In the genomic region with DNA sequence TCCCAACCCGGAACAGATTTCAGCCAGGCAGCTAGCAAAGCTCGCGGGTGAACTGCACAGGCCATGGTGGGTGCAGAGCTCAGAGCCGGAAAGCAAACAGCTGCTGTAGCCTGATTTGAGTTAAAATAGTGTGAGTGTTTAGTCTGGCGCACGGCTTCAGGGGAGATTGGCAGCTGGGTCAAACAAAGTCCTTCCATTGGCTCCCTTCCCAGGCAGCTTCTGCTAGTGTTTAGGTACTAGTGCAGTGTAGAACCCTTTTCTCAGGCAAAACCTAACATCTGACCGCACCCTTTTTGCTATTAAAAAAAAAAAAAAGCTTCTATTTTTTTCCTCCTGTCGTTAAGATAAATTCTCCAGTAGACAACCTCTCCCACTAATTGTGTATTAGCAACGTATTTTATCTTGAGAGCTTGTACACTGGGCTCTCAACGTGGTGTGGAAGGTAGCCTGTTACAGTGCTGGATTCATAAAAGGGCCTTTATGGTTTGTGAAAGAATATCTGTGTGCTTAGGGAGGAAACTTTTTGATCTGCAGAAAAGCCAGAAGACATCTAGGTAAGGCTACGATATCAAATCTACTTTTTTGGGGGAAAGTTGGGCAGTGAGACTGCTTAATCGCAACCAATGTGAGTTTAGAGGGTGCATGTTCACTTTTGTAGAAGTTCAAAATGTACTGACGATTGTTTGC, we compare ENCODE assay signal across 8 cellular contexts.
DNase-seq lines count a peak whose midpoint lies in the region; ATAC-seq and TF ChIP-seq lines count a peak whose summit lies in the region.

No MANE protein-coding gene starts in this region.

- no peaks in the 10 kb centered on the region for H3K4me1 ChIP-seq in testis

- H3K27ac ChIP-seq in brain microvascular endothelial cell (peak overlapping the region; percentile 19), testis (peak overlapping the region; percentile 76 to 93)

- peak; percentile 96 for DNase-seq in NCI-H1092 (lab: John Stamatoyannopoulos, UW)
- peak; percentile 84 for DNase-seq in brain microvascular endothelial cell
- DNase-seq in left kidney (ENCODE audit: low read depth, low spot score) = peak; percentile 84
- peak; percentile 88 for DNase-seq in testis
- no peak for DNase-seq in activated naive CD8-positive, alpha-beta T cell treated with anti-CD3 and anti-CD28 coated beads, Interleukin-2, amount 50 U/mL, for 24 hours
- no peak for DNase-seq in activated effector memory CD4-positive, alpha-beta T cell treated with anti-CD3 and anti-CD28 coated beads, Interleukin-2, amount 50 U/mL, for 16 hours

- no peaks in the 10 kb centered on the region for H3K36me3 Mint-ChIP-seq in activated naive CD8-positive, alpha-beta T cell treated with anti-CD3 and anti-CD28 coated beads, Interleukin-2, amount 50 U/mL, for 24 hours (ENCODE audit: low read depth)

- H3K4me1 Mint-ChIP-seq in activated naive CD8-positive, alpha-beta T cell treated with anti-CD3 and anti-CD28 coated beads, Interleukin-2, amount 50 U/mL, for 24 hours = no peaks in the 10 kb centered on the region

- no peaks in the 10 kb centered on the region for H3K27me3 Mint-ChIP-seq in activated naive CD8-positive, alpha-beta T cell treated with anti-CD3 and anti-CD28 coated beads, Interleukin-2, amount 50 U/mL, for 24 hours

- TF ChIP-seq CTCF in brain microvascular endothelial cell (IDR thresholded peaks at IDR 0.05; ENCODE audit: low read depth, low read length, missing control alignments) = no peak
- TF ChIP-seq CTCF in testis (IDR thresholded peaks at IDR 0.05) = no peak

- no peaks in the 10 kb centered on the region for H3K27me3 ChIP-seq in brain microvascular endothelial cell (replicated peaks)
- H3K27me3 ChIP-seq in testis = no peaks in the 10 kb centered on the region

- no peak for ATAC-seq in HG03520 (IDR thresholded peaks at IDR 0.05; ENCODE audit: unreplicated experiment)
- no peak for ATAC-seq in activated naive CD8-positive, alpha-beta T cell treated with anti-CD3 and anti-CD28 coated beads, Interleukin-2, amount 50 U/mL, for 24 hours
- ATAC-seq in GM21526 (IDR thresholded peaks at IDR 0.05; ENCODE audit: low FRiP score, unreplicated experiment) = no peak

- H3K4me3 Mint-ChIP-seq in activated naive CD8-positive, alpha-beta T cell treated with anti-CD3 and anti-CD28 coated beads, Interleukin-2, amount 50 U/mL, for 24 hours = no peak overlapping the region

- intact Hi-C loops in testis (cut with DNase I; ENCODE audit: low total_unique reads) = no loop called here

- in situ Hi-C loops in brain microvascular endothelial cell (cut with HindIII; ENCODE audit: low pct_ligation_motif_present, low sequenced_read_pairs) = no loop called here

- no peaks in the 10 kb centered on the region for H3K9me3 ChIP-seq in testis

- H3K36me3 ChIP-seq in brain microvascular endothelial cell (replicated peaks) (no peaks in the 10 kb centered on the region), testis (ENCODE audit: low read depth, missing control alignments) (no peaks in the 10 kb centered on the region)

- 8 to 9% methylated on average over 13 of the region's 13 CpGs for WGBS in testis, 2 donors

- H3K9me3 Mint-ChIP-seq in activated naive CD8-positive, alpha-beta T cell treated with anti-CD3 and anti-CD28 coated beads, Interleukin-2, amount 50 U/mL, for 24 hours = peaks cover 6% of the 10 kb centered on the region

- H3K4me3 ChIP-seq in brain microvascular endothelial cell (ENCODE audit: low read depth, low read length) (peak overlapping the region; percentile 47), testis (peak overlapping the region; percentile 54 to 57)

- no peak for TF ChIP-seq POLR2A in testis (IDR thresholded peaks at IDR 0.05)

- H3K27ac Mint-ChIP-seq in activated naive CD8-positive, alpha-beta T cell treated with anti-CD3 and anti-CD28 coated beads, Interleukin-2, amount 50 U/mL, for 24 hours = no peak overlapping the region

Comparison
In these comparisons a context has a peak if more than half of its experiments do, and no peak if none do; other contexts are left out.
1. DNase-seq: peak in NCI-H1092 (single experiment), brain microvascular endothelial cell (single experiment), left kidney (single experiment) and testis (single experiment); none in activated naive CD8-positive, alpha-beta T cell treated with anti-CD3 and anti-CD28 coated beads, Interleukin-2, amount 50 U/mL, for 24 hours (single experiment) and activated effector memory CD4-positive, alpha-beta T cell treated with anti-CD3 and anti-CD28 coated beads, Interleukin-2, amount 50 U/mL, for 16 hours (single experiment).